In the genomic region with DNA sequence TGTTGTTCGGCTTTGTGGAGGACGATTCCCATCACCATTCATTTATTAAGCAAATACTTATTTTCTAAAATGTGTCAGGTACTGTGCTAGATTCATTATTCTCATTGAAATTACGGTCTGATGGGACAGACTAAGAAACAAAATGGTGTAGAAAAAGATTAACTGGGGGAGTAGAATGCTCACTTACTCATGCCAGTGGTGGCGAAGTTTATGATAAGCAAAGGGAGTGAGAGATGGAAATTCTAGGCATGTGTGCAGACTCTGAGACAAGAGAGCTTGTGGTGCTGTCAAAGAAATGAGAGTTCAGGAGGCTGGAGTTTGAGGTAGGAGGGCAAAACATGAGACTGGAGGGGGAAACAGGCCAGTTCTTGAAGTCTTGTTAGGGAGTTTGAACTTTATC, we compare ENCODE assay signal across 2 cellular contexts.
TF ChIP-seq lines count a peak whose summit lies in the region.

No MANE protein-coding gene starts in this region.

TF ChIP-seq in SK-N-SH, 30 proteins besides CTCF, POLR2A, EP300 and RAD21 (continued from another document):
- TF ChIP-seq ELF1 (IDR thresholded peaks at IDR 0.05) (no peak), YY1 (IDR thresholded peaks at IDR 0.05; ENCODE audit: low read depth) (no peak)
- TF ChIP-seq, protein P1, sequence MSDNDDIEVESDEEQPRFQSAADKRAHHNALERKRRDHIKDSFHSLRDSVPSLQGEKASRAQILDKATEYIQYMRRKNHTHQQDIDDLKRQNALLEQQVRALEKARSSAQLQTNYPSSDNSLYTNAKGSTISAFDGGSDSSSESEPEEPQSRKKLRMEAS (IDR thresholded peaks at IDR 0.05; ENCODE audit: low read depth) = no peak
- TF ChIP-seq, protein P2, sequence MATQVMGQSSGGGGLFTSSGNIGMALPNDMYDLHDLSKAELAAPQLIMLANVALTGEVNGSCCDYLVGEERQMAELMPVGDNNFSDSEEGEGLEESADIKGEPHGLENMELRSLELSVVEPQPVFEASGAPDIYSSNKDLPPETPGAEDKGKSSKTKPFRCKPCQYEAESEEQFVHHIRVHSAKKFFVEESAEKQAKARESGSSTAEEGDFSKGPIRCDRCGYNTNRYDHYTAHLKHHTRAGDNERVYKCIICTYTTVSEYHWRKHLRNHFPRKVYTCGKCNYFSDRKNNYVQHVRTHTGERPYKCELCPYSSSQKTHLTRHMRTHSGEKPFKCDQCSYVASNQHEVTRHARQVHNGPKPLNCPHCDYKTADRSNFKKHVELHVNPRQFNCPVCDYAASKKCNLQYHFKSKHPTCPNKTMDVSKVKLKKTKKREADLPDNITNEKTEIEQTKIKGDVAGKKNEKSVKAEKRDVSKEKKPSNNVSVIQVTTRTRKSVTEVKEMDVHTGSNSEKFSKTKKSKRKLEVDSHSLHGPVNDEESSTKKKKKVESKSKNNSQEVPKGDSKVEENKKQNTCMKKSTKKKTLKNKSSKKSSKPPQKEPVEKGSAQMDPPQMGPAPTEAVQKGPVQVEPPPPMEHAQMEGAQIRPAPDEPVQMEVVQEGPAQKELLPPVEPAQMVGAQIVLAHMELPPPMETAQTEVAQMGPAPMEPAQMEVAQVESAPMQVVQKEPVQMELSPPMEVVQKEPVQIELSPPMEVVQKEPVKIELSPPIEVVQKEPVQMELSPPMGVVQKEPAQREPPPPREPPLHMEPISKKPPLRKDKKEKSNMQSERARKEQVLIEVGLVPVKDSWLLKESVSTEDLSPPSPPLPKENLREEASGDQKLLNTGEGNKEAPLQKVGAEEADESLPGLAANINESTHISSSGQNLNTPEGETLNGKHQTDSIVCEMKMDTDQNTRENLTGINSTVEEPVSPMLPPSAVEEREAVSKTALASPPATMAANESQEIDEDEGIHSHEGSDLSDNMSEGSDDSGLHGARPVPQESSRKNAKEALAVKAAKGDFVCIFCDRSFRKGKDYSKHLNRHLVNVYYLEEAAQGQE (IDR thresholded peaks at IDR 0.05; ENCODE audit: low read depth, low read length) = no peak

TF ChIP-seq in SK-N-SH treated with all-trans-retinoic acid at 6 μM for 48 hours, 23 proteins besides CTCF, POLR2A, EP300 and RAD21:
- TF ChIP-seq, protein P3, sequence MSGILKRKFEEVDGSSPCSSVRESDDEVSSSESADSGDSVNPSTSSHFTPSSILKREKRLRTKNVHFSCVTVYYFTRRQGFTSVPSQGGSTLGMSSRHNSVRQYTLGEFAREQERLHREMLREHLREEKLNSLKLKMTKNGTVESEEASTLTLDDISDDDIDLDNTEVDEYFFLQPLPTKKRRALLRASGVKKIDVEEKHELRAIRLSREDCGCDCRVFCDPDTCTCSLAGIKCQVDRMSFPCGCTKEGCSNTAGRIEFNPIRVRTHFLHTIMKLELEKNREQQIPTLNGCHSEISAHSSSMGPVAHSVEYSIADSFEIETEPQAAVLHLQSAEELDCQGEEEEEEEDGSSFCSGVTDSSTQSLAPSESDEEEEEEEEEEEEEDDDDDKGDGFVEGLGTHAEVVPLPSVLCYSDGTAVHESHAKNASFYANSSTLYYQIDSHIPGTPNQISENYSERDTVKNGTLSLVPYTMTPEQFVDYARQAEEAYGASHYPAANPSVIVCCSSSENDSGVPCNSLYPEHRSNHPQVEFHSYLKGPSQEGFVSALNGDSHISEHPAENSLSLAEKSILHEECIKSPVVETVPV (CRISPR knock-in tag; IDR thresholded peaks at IDR 0.05) = no peak
- TF ChIP-seq, protein P4, sequence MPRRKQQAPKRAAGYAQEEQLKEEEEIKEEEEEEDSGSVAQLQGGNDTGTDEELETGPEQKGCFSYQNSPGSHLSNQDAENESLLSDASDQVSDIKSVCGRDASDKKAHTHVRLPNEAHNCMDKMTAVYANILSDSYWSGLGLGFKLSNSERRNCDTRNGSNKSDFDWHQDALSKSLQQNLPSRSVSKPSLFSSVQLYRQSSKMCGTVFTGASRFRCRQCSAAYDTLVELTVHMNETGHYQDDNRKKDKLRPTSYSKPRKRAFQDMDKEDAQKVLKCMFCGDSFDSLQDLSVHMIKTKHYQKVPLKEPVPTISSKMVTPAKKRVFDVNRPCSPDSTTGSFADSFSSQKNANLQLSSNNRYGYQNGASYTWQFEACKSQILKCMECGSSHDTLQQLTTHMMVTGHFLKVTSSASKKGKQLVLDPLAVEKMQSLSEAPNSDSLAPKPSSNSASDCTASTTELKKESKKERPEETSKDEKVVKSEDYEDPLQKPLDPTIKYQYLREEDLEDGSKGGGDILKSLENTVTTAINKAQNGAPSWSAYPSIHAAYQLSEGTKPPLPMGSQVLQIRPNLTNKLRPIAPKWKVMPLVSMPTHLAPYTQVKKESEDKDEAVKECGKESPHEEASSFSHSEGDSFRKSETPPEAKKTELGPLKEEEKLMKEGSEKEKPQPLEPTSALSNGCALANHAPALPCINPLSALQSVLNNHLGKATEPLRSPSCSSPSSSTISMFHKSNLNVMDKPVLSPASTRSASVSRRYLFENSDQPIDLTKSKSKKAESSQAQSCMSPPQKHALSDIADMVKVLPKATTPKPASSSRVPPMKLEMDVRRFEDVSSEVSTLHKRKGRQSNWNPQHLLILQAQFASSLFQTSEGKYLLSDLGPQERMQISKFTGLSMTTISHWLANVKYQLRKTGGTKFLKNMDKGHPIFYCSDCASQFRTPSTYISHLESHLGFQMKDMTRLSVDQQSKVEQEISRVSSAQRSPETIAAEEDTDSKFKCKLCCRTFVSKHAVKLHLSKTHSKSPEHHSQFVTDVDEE (CRISPR knock-in tag; IDR thresholded peaks at IDR 0.05) = no peak
- TF ChIP-seq ZNF565 (CRISPR knock-in tag; conservative IDR thresholded peaks at IDR 0.05; ENCODE audit: low read depth) = no peak
- no peak for TF ChIP-seq ZNF8 (CRISPR knock-in tag; IDR thresholded peaks at IDR 0.05)
- no peak for TF ChIP-seq ARNTL (CRISPR knock-in tag; IDR thresholded peaks at IDR 0.05; ENCODE audit: borderline replicate concordance, low read depth)
- TF ChIP-seq BACH2 (CRISPR knock-in tag; IDR thresholded peaks at IDR 0.05; ENCODE audit: borderline replicate concordance) = no peak
- TF ChIP-seq ESRRG (CRISPR knock-in tag; IDR thresholded peaks at IDR 0.05) = no peak
- no peak for TF ChIP-seq TOX (CRISPR knock-in tag; IDR thresholded peaks at IDR 0.05; ENCODE audit: borderline replicate concordance)
- no peak for TF ChIP-seq RARB (CRISPR knock-in tag; IDR thresholded peaks at IDR 0.05)
- TF ChIP-seq ZFP30 (CRISPR knock-in tag; IDR thresholded peaks at IDR 0.05) = no peak
- no peak for TF ChIP-seq SNAI2 (CRISPR knock-in tag; IDR thresholded peaks at IDR 0.05)
